1 cellular context compared by ENCODE assay signal in the genomic region with DNA sequence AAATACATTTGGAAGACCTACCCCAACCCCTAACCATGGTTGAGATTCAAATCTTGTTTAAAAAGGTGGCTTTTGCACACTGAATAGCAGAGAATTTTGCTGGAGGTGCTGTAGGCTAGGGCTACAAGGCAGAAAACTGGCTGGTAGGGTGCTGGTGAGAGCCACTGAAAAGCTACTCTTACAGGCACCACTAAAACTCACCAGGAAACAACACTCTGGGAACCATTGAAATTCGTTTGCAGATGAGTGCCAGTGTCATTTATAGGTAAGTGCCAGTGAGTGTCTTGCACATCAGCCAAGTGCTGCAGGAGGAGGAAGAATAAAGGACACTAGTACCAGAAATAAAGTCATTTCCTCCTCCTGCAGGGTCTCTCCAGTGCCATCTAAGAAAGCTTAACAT.
TF ChIP-seq lines count a peak whose summit lies in the region.

No MANE protein-coding gene starts in this region.

TF ChIP-seq in GM23338, 12 proteins besides CTCF, POLR2A, EP300 and RAD21 (continued from another document):
- TF ChIP-seq, protein P1, sequence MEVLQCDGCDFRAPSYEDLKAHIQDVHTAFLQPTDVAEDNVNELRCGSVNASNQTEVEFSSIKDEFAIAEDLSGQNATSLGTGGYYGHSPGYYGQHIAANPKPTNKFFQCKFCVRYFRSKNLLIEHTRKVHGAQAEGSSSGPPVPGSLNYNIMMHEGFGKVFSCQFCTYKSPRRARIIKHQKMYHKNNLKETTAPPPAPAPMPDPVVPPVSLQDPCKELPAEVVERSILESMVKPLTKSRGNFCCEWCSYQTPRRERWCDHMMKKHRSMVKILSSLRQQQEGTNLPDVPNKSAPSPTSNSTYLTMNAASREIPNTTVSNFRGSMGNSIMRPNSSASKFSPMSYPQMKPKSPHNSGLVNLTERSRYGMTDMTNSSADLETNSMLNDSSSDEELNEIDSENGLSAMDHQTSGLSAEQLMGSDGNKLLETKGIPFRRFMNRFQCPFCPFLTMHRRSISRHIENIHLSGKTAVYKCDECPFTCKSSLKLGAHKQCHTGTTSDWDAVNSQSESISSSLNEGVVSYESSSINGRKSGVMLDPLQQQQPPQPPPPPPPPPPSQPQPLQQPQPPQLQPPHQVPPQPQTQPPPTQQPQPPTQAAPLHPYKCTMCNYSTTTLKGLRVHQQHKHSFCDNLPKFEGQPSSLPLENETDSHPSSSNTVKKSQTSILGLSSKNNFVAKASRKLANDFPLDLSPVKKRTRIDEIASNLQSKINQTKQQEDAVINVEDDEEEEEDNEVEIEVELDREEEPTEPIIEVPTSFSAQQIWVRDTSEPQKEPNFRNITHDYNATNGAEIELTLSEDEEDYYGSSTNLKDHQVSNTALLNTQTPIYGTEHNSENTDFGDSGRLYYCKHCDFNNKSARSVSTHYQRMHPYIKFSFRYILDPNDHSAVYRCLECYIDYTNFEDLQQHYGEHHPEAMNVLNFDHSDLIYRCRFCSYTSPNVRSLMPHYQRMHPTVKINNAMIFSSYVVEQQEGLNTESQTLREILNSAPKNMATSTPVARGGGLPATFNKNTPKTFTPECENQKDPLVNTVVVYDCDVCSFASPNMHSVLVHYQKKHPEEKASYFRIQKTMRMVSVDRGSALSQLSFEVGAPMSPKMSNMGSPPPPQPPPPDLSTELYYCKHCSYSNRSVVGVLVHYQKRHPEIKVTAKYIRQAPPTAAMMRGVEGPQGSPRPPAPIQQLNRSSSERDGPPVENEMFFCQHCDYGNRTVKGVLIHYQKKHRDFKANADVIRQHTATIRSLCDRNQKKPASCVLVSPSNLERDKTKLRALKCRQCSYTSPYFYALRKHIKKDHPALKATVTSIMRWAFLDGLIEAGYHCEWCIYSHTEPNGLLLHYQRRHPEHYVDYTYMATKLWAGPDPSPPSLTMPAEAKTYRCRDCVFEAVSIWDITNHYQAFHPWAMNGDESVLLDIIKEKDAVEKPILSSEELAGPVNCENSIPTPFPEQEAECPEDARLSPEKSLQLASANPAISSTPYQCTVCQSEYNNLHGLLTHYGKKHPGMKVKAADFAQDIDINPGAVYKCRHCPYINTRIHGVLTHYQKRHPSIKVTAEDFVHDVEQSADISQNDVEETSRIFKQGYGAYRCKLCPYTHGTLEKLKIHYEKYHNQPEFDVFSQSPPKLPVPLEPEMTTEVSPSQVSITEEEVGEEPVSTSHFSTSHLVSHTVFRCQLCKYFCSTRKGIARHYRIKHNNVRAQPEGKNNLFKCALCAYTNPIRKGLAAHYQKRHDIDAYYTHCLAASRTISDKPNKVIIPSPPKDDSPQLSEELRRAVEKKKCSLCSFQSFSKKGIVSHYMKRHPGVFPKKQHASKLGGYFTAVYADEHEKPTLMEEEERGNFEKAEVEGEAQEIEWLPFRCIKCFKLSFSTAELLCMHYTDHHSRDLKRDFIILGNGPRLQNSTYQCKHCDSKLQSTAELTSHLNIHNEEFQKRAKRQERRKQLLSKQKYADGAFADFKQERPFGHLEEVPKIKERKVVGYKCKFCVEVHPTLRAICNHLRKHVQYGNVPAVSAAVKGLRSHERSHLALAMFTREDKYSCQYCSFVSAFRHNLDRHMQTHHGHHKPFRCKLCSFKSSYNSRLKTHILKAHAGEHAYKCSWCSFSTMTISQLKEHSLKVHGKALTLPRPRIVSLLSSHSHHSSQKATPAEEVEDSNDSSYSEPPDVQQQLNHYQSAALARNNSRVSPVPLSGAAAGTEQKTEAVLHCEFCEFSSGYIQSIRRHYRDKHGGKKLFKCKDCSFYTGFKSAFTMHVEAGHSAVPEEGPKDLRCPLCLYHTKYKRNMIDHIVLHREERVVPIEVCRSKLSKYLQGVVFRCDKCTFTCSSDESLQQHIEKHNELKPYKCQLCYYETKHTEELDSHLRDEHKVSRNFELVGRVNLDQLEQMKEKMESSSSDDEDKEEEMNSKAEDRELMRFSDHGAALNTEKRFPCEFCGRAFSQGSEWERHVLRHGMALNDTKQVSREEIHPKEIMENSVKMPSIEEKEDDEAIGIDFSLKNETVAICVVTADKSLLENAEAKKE (CRISPR knock-in tag; IDR thresholded peaks at IDR 0.05): no peak
- TF ChIP-seq ZNF114 (CRISPR knock-in tag; IDR thresholded peaks at IDR 0.05) (no peak), ETS1 (IDR thresholded peaks at IDR 0.05) (no peak), NANOG (IDR thresholded peaks at IDR 0.05; ENCODE audit: borderline replicate concordance) (no peak), REST (IDR thresholded peaks at IDR 0.05; ENCODE audit: unreplicated experiment) (no peak), CREB1 (CRISPR knock-in tag; IDR thresholded peaks at IDR 0.05; ENCODE audit: low read depth) (no peak), POLR2AphosphoS5 (IDR thresholded peaks at IDR 0.05; ENCODE audit: low read depth) (no peak)
